In genomic region chr3:65785065-65785645, GRCh38 we compare ENCODE assay signal across 8 cellular contexts.
DNase-seq lines count a peak whose midpoint lies in the region; ATAC-seq, FAIRE-seq and TF ChIP-seq lines count a peak whose summit lies in the region.

No MANE protein-coding gene starts in this region.

- no peak; the same call in 2 of the 3 replicates for ATAC-seq in RWPE2 (ENCODE audit: low read depth)
- peak; percentile 59 to 76 (median 61) for ATAC-seq in pancreas

- 21 to 25% methylated on average over 6 of the region's 6 CpGs for WGBS in pancreas, 2 donors

- no peak overlapping the region for H3K4me3 ChIP-seq in Jurkat, Clone E6-1 (ENCODE audit: low read length)
- H3K4me3 ChIP-seq in RWPE2 (ENCODE audit: severe bottlenecking) (no peak overlapping the region), pancreas (no peak overlapping the region)

- H3K4me1 ChIP-seq in RWPE2 (ENCODE audit: insufficient read depth, poor library complexity, severe bottlenecking) (no peaks in the 10 kb centered on the region), pancreas (peaks cover 0 to 6% (median 5%) of the 10 kb centered on the region in 3 donors)

- H3K27ac ChIP-seq in RWPE2 (ENCODE audit: poor library complexity, severe bottlenecking) (no peak overlapping the region), pancreas (no peak overlapping the region)

- H3K9me3 ChIP-seq in RWPE2 (ENCODE audit: severe bottlenecking) (no peaks in the 10 kb centered on the region), pancreas (no peaks in the 10 kb centered on the region)

- no peaks in the 10 kb centered on the region for H3K36me3 ChIP-seq in RWPE2 (ENCODE audit: low read depth)
- H3K36me3 ChIP-seq in pancreas = no peaks in the 10 kb centered on the region

- DNase-seq in DMS114 treated with DMSO at 0.1 percent for 48 hours (lab: John Stamatoyannopoulos, UW; ENCODE audit: unreplicated experiment) (peak; percentile 58), RWPE2 (ENCODE audit: low spot score) (no peak), fibroblast of gingiva (ENCODE audit: low read depth) (peak; percentile 51), pancreas (no peak), HuH-7 (ENCODE audit: low spot score) (no peak), NK-92 (lab: John Stamatoyannopoulos, UW; ENCODE audit: unreplicated experiment) (no peak), COR-L47 (lab: John Stamatoyannopoulos, UW) (no peak)
- peak; percentile 55 for DNase-seq in Jurkat, Clone E6-1 (ENCODE audit: low read depth, low spot score)

- peak; percentile 88 for TF ChIP-seq CTCF in RWPE2 (IDR thresholded peaks at IDR 0.05; ENCODE audit: poor library complexity, severe bottlenecking)
- peak; percentile 30 to 79 (median 66) for TF ChIP-seq CTCF in pancreas (IDR thresholded peaks at IDR 0.05)

- intact Hi-C loops in pancreas (cut with DNase I) = loop anchor here in 2 of 3 donors (5.0 to 10.0 kb wide), 2 partner anchors 350 to 352 kb away; no protein-coding TSS in a partner anchor

- no peaks in the 10 kb centered on the region for H3K27me3 ChIP-seq in RWPE2 (ENCODE audit: insufficient read depth, poor library complexity, severe bottlenecking)
- H3K27me3 ChIP-seq in pancreas = no peaks in the 10 kb centered on the region

- peak; percentile 91 for FAIRE-seq in pancreas (lab: Jason Lieb, UNC)

Comparison
In these comparisons a context has a peak if more than half of its experiments do, and no peak if none do; other contexts are left out.
1. DNase-seq: peak in DMS114 treated with DMSO at 0.1 percent for 48 hours (single experiment), Jurkat, Clone E6-1 (single experiment) and fibroblast of gingiva (single experiment); none in RWPE2 (single experiment), pancreas (0 of 6), HuH-7 (single experiment), NK-92 (single experiment) and COR-L47 (single experiment).